Comparison of ENCODE assay signal across 1 cellular context in the genomic region with DNA sequence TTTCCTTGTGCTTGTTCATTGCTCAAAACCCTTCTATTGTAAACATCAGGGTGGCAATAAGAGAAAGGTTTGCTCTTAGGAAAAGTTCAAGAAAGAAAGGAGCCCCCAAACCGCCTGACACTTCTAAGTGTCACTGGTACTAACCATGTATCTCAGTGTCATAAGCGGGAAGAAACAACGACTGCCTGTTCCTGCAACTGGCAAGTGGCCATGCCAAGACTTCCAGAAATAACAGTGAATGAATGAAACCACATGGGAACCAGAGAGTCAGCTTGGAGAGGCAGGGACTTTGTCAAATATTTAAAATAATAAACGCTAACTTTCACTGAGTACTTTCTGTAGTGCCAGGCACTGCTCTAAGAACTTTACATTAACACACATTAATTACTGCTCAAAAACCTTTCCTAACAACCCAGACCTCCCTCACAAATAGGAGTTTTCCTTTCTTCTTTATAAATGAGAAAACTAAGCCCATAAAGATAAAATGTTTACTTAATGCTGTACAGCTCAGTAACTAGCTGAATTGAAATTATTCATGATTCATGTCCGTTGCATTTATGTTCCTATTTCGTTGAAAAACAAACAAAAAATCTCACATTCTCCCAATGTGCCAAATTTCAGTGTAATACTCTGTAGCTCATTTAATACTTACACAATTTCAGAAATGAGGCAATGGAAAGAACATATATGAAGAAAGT.
TF ChIP-seq lines count a peak whose summit lies in the region.

No MANE protein-coding gene starts in this region.

TF ChIP-seq in H1, 55 proteins besides CTCF, POLR2A, EP300 and RAD21 (continued from another document):
- TF ChIP-seq, protein P1, sequence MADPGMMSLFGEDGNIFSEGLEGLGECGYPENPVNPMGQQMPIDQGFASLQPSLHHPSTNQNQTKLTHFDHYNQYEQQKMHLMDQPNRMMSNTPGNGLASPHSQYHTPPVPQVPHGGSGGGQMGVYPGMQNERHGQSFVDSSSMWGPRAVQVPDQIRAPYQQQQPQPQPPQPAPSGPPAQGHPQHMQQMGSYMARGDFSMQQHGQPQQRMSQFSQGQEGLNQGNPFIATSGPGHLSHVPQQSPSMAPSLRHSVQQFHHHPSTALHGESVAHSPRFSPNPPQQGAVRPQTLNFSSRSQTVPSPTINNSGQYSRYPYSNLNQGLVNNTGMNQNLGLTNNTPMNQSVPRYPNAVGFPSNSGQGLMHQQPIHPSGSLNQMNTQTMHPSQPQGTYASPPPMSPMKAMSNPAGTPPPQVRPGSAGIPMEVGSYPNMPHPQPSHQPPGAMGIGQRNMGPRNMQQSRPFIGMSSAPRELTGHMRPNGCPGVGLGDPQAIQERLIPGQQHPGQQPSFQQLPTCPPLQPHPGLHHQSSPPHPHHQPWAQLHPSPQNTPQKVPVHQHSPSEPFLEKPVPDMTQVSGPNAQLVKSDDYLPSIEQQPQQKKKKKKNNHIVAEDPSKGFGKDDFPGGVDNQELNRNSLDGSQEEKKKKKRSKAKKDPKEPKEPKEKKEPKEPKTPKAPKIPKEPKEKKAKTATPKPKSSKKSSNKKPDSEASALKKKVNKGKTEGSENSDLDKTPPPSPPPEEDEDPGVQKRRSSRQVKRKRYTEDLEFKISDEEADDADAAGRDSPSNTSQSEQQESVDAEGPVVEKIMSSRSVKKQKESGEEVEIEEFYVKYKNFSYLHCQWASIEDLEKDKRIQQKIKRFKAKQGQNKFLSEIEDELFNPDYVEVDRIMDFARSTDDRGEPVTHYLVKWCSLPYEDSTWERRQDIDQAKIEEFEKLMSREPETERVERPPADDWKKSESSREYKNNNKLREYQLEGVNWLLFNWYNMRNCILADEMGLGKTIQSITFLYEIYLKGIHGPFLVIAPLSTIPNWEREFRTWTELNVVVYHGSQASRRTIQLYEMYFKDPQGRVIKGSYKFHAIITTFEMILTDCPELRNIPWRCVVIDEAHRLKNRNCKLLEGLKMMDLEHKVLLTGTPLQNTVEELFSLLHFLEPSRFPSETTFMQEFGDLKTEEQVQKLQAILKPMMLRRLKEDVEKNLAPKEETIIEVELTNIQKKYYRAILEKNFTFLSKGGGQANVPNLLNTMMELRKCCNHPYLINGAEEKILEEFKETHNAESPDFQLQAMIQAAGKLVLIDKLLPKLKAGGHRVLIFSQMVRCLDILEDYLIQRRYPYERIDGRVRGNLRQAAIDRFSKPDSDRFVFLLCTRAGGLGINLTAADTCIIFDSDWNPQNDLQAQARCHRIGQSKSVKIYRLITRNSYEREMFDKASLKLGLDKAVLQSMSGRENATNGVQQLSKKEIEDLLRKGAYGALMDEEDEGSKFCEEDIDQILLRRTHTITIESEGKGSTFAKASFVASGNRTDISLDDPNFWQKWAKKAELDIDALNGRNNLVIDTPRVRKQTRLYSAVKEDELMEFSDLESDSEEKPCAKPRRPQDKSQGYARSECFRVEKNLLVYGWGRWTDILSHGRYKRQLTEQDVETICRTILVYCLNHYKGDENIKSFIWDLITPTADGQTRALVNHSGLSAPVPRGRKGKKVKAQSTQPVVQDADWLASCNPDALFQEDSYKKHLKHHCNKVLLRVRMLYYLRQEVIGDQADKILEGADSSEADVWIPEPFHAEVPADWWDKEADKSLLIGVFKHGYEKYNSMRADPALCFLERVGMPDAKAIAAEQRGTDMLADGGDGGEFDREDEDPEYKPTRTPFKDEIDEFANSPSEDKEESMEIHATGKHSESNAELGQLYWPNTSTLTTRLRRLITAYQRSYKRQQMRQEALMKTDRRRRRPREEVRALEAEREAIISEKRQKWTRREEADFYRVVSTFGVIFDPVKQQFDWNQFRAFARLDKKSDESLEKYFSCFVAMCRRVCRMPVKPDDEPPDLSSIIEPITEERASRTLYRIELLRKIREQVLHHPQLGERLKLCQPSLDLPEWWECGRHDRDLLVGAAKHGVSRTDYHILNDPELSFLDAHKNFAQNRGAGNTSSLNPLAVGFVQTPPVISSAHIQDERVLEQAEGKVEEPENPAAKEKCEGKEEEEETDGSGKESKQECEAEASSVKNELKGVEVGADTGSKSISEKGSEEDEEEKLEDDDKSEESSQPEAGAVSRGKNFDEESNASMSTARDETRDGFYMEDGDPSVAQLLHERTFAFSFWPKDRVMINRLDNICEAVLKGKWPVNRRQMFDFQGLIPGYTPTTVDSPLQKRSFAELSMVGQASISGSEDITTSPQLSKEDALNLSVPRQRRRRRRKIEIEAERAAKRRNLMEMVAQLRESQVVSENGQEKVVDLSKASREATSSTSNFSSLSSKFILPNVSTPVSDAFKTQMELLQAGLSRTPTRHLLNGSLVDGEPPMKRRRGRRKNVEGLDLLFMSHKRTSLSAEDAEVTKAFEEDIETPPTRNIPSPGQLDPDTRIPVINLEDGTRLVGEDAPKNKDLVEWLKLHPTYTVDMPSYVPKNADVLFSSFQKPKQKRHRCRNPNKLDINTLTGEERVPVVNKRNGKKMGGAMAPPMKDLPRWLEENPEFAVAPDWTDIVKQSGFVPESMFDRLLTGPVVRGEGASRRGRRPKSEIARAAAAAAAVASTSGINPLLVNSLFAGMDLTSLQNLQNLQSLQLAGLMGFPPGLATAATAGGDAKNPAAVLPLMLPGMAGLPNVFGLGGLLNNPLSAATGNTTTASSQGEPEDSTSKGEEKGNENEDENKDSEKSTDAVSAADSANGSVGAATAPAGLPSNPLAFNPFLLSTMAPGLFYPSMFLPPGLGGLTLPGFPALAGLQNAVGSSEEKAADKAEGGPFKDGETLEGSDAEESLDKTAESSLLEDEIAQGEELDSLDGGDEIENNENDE (IDR thresholded peaks at IDR 0.05; ENCODE audit: insufficient replicate concordance, low read length): no peak
- TF ChIP-seq RNF2 (IDR thresholded peaks at IDR 0.05; ENCODE audit: borderline replicate concordance, low read depth, low read length, missing control alignments, poor library complexity, severe bottlenecking) (no peak), RFX5 (IDR thresholded peaks at IDR 0.05; ENCODE audit: borderline replicate concordance, low read depth, low read length) (no peak), EGR1 (IDR thresholded peaks at IDR 0.05; ENCODE audit: borderline replicate concordance, low read depth, low read length) (no peak), POU5F1 (IDR thresholded peaks at IDR 0.05; ENCODE audit: low read depth, low read length) (no peak), ASH2L (IDR thresholded peaks at IDR 0.05; ENCODE audit: low read length) (no peak), TAF1 (IDR thresholded peaks at IDR 0.05; ENCODE audit: low read depth, low read length) (no peak), EZH2 (IDR thresholded peaks at IDR 0.05; ENCODE audit: low read depth, low read length, severe bottlenecking) (no peak), KDM1A (IDR thresholded peaks at IDR 0.05; ENCODE audit: borderline replicate concordance, low read length) (no peak), MAFK (IDR thresholded peaks at IDR 0.05; ENCODE audit: low read depth, low read length) (no peak), KDM5A (IDR thresholded peaks at IDR 0.05; ENCODE audit: low read length) (no peak), CHD2 (IDR thresholded peaks at IDR 0.05; ENCODE audit: low read length) (no peak), NRF1 (IDR thresholded peaks at IDR 0.05; ENCODE audit: low read depth, low read length) (no peak)
- TF ChIP-seq, protein P2, sequence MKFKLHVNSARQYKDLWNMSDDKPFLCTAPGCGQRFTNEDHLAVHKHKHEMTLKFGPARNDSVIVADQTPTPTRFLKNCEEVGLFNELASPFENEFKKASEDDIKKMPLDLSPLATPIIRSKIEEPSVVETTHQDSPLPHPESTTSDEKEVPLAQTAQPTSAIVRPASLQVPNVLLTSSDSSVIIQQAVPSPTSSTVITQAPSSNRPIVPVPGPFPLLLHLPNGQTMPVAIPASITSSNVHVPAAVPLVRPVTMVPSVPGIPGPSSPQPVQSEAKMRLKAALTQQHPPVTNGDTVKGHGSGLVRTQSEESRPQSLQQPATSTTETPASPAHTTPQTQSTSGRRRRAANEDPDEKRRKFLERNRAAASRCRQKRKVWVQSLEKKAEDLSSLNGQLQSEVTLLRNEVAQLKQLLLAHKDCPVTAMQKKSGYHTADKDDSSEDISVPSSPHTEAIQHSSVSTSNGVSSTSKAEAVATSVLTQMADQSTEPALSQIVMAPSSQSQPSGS (IDR thresholded peaks at IDR 0.05; ENCODE audit: low read length): no peak
- TF ChIP-seq, protein P3, sequence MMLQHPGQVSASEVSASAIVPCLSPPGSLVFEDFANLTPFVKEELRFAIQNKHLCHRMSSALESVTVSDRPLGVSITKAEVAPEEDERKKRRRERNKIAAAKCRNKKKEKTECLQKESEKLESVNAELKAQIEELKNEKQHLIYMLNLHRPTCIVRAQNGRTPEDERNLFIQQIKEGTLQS (IDR thresholded peaks at IDR 0.05; ENCODE audit: insufficient read depth, low read depth, low read length): no peak
